In genomic region chr2:172080641-172081230, GRCh38 we compare ENCODE assay signal across 22 cellular contexts. TPM values are rescaled to one million over a fixed set of nuclear protein-coding genes. Genes with fewer than 3 reads are reported as not detected.
A peak's percentile ranks its signal among the peaks of the same experiment; 100 is the strongest.
DNase-seq lines count a peak whose midpoint lies in the region; ATAC-seq, FAIRE-seq and TF ChIP-seq lines count a peak whose summit lies in the region.
"Had no signal": no experiment of that assay in that cellular context is flagged by ENCODE, and none has a peak within 500 bp of the region (broad histone marks: within the 10 kb centered on the region; RNA-seq: fewer than 3 reads in every experiment).

No MANE protein-coding gene starts in this region.

- peak overlapping the region; percentile 65 for H3K27ac Mint-ChIP-seq in activated CD4-positive, alpha-beta T cell treated with anti-CD3 and anti-CD28 coated beads, Interleukin-2, amount 10 ng/mL, durations not matched to agents 7 days and 5 days
- H3K27ac Mint-ChIP-seq: stimulated activated naive CD8-positive, alpha-beta T cell treated with anti-CD3 and anti-CD28 coated beads, Interleukin-15, amount 100 ng/mL, for 72 hours had no signal

- POLR2A ChIA-PET in activated CD4-positive, alpha-beta T cell treated with anti-CD3 and anti-CD28 coated beads, Interleukin-2, amount 10 ng/mL, durations not matched to agents 7 days and 5 days (lab: Charles Lee): no interaction called here
- POLR2A ChIA-PET in endothelial cell of umbilical vein (lab: Charles Lee): no interaction called here

- peak overlapping the region; percentile 43 for H3K4me3 ChIP-seq in HUES6 (ENCODE audit: low read depth, low read length)
- no peak overlapping the region for H3K4me3 ChIP-seq in endothelial cell of umbilical vein (replicated peaks in 1 of 3; ENCODE audit: insufficient read depth in 1 of 3, low read depth in 1 of 3, low read length in 3 of 3)
- peak overlapping the region; percentile 46 to 64 for H3K4me3 ChIP-seq in neutrophil (ENCODE audit: low read depth in 1 of 2, low read length in 1 of 2)
- H3K4me3 ChIP-seq: upper lobe of left lung had no signal

- intact Hi-C loops in endothelial cell of umbilical vein (cut with micrococcal nuclease): no loop called here

- no TSS peak for BruUV-seq in endothelial cell of umbilical vein (replicated peaks; lab: Mats Ljungman, UMichigan)

- H3K4me3 Mint-ChIP-seq in activated CD4-positive, alpha-beta T cell treated with anti-CD3 and anti-CD28 coated beads, Interleukin-2, amount 10 ng/mL, durations not matched to agents 7 days and 5 days: peak overlapping the region; percentile 28

- no peak for TF ChIP-seq CTCF in endothelial cell of umbilical vein (IDR thresholded peaks at IDR 0.05; ENCODE audit: extremely low read depth in 1 of 2, insufficient read depth in 1 of 2, low read depth in 1 of 2, low read length in 2 of 2)
- no peak for TF ChIP-seq CTCF in neutrophil (IDR thresholded peaks at IDR 0.05)

- H3K9me3 ChIP-seq in HUES6 (ENCODE audit: control insufficient read depth, insufficient read depth, low read depth, low read length) (no peaks in the 10 kb centered on the region), endothelial cell of umbilical vein (replicated peaks; ENCODE audit: control insufficient read depth, insufficient read depth, low read length) (no peaks in the 10 kb centered on the region), neutrophil (no peaks in the 10 kb centered on the region)
- H3K9me3 ChIP-seq: upper lobe of left lung had no signal

- no peaks in the 10 kb centered on the region for H3K36me3 ChIP-seq in HUES6 (ENCODE audit: control insufficient read depth, insufficient read depth, low read length)
- no peaks in the 10 kb centered on the region for H3K36me3 ChIP-seq in endothelial cell of umbilical vein (ENCODE audit: control insufficient read depth in 2 of 2, extremely low read depth in 1 of 2, insufficient read depth in 2 of 2, low read length in 2 of 2)
- no peaks in the 10 kb centered on the region for H3K36me3 ChIP-seq in neutrophil
- H3K36me3 ChIP-seq: upper lobe of left lung had no signal

- CTCF ChIA-PET in activated CD4-positive, alpha-beta T cell treated with anti-CD3 and anti-CD28 coated beads, Interleukin-2, amount 10 ng/mL, durations not matched to agents 7 days and 5 days (lab: Charles Lee): interaction anchor here (0.9 kb wide), 1 partner anchor 19 kb away, joined by 3 read pairs; no protein-coding TSS in a partner anchor
- CTCF ChIA-PET in endothelial cell of umbilical vein (lab: Charles Lee): no interaction called here

- no peaks in the 10 kb centered on the region for H3K9me3 Mint-ChIP-seq in activated CD4-positive, alpha-beta T cell treated with anti-CD3 and anti-CD28 coated beads, Interleukin-2, amount 10 ng/mL, durations not matched to agents 7 days and 5 days
- H3K9me3 Mint-ChIP-seq: stimulated activated naive CD8-positive, alpha-beta T cell treated with anti-CD3 and anti-CD28 coated beads, Interleukin-15, amount 100 ng/mL, for 72 hours had no signal

- dilution Hi-C loops in endothelial cell of umbilical vein (cut with MboI; ENCODE audit: extremely low pct_ligation_motif_present, low sequenced_read_pairs): no loop called here

- no peak for ATAC-seq in HG03135 (IDR thresholded peaks at IDR 0.05; ENCODE audit: unreplicated experiment)
- ATAC-seq in left lobe of liver: no peak
- ATAC-seq: right cardiac atrium; stimulated activated naive CD8-positive, alpha-beta T cell treated with anti-CD3 and anti-CD28 coated beads, Interleukin-15, amount 100 ng/mL, for 72 hours had no signal

- peaks cover 38% of the 10 kb centered on the region for H3K4me1 ChIP-seq in HUES6 (ENCODE audit: control insufficient read depth, insufficient read depth, low read length)
- H3K4me1 ChIP-seq in endothelial cell of umbilical vein (ENCODE audit: control insufficient read depth, extremely low read depth, insufficient read depth, low read length): peaks cover 14% of the 10 kb centered on the region
- H3K4me1 ChIP-seq in neutrophil (ENCODE audit: control insufficient read depth in 1 of 2, insufficient read depth in 1 of 2, low read depth in 1 of 2, low read length in 1 of 2): peaks cover 49 to 54% of the 10 kb centered on the region in 2 experiments

- H3K9me1 ChIP-seq in endothelial cell of umbilical vein (replicated peaks; ENCODE audit: control insufficient read depth, extremely low read depth, insufficient read depth, low read length): no peaks in the 10 kb centered on the region

- H3K27me3 ChIP-seq in HUES6 (ENCODE audit: control insufficient read depth, insufficient read depth, low read length) (peaks cover 96% of the 10 kb centered on the region), endothelial cell of umbilical vein (ENCODE audit: control insufficient read depth in 2 of 2, insufficient read depth in 2 of 2, low read length in 2 of 2) (peaks cover 52 to 66% of the 10 kb centered on the region in 2 experiments), neutrophil (peaks cover 96% of the 10 kb centered on the region)

- TF ChIP-seq POLR2A in endothelial cell of umbilical vein (IDR thresholded peaks at IDR 0.05; ENCODE audit: low read depth, low read length): no peak

- no peak overlapping the region for H3K4me2 ChIP-seq in endothelial cell of umbilical vein (ENCODE audit: insufficient read depth, low read length)

- H3K36me3 Mint-ChIP-seq in activated CD4-positive, alpha-beta T cell treated with anti-CD3 and anti-CD28 coated beads, Interleukin-2, amount 10 ng/mL, durations not matched to agents 7 days and 5 days (ENCODE audit: low read depth): peaks cover 11% of the 10 kb centered on the region

- peaks cover 82% of the 10 kb centered on the region for H3K27me3 Mint-ChIP-seq in activated CD4-positive, alpha-beta T cell treated with anti-CD3 and anti-CD28 coated beads, Interleukin-2, amount 10 ng/mL, durations not matched to agents 7 days and 5 days

- H3K79me2 ChIP-seq in endothelial cell of umbilical vein (ENCODE audit: control insufficient read depth, insufficient read depth, low read length): no peaks in the 10 kb centered on the region

- no peak overlapping the region for H2AFZ ChIP-seq in endothelial cell of umbilical vein (ENCODE audit: low read depth, low read length)

- no peak overlapping the region for H3K27ac ChIP-seq in HUES6 (ENCODE audit: low read depth, low read length)
- H3K27ac ChIP-seq in endothelial cell of umbilical vein (ENCODE audit: insufficient read depth, low read depth, low read length): no peak overlapping the region
- H3K27ac ChIP-seq in neutrophil: no peak overlapping the region
- H3K27ac ChIP-seq: upper lobe of left lung had no signal

- no peaks in the 10 kb centered on the region for H4K20me1 ChIP-seq in endothelial cell of umbilical vein (replicated peaks; ENCODE audit: control insufficient read depth, extremely low read depth, insufficient read depth, low read length)

- H3K4me1 Mint-ChIP-seq in activated CD4-positive, alpha-beta T cell treated with anti-CD3 and anti-CD28 coated beads, Interleukin-2, amount 10 ng/mL, durations not matched to agents 7 days and 5 days: peaks cover 39% of the 10 kb centered on the region

- DNase-seq in activated CD4-positive, alpha-beta T cell treated with anti-CD3 and anti-CD28 coated beads, Interleukin-2, amount 10 ng/mL, durations not matched to agents 7 days and 5 days: no peak
- no peak for DNase-seq in activated CD4-positive, alpha-beta T cell treated with anti-CD3 and anti-CD28 coated beads for 4 hours
- DNase-seq in endothelial cell of umbilical vein (ENCODE audit: low read depth, low spot score): no peak
- no peak for DNase-seq in DMS79 (lab: John Stamatoyannopoulos, UW)
- DNase-seq in left lobe of liver (ENCODE audit: low spot score): no peak
- DNase-seq: activated CD4-positive, alpha-beta T cell treated with anti-CD3 and anti-CD28 coated beads, Interleukin-2, amount 50 U/mL, for 48 hours; activated effector memory CD4-positive, alpha-beta T cell treated with Interleukin-2 at 50 U/mL for 16 hours; amniotic stem cell; central memory CD4-positive, alpha-beta T cell; hippocampal formation; MV-4-11; NCI-H1930; NCI-H446; nucleus accumbens; RPMI8226; stimulated activated naive CD8-positive, alpha-beta T cell treated with anti-CD3 and anti-CD28 coated beads, Interleukin-15, amount 100 ng/mL, for 72 hours had no signal

- H3K9ac ChIP-seq in HUES6 (ENCODE audit: low read length) (no peak overlapping the region), endothelial cell of umbilical vein (replicated peaks; ENCODE audit: extremely low read depth, insufficient read depth, low read length) (no peak overlapping the region)

- no peak for FAIRE-seq in endothelial cell of umbilical vein (lab: Jason Lieb, UNC)

TF ChIP-seq in endothelial cell of umbilical vein, 7 proteins besides CTCF, POLR2A, EP300 and RAD21 (continues in another document):
- TF ChIP-seq GATA2 (IDR thresholded peaks at IDR 0.05; ENCODE audit: insufficient read depth, insufficient read length, low read depth, low read length) (no peak), EZH2 (IDR thresholded peaks at IDR 0.05; ENCODE audit: borderline replicate concordance, low read depth, low read length, severe bottlenecking) (peak; percentile 75), FOS (IDR thresholded peaks at IDR 0.05; ENCODE audit: borderline replicate concordance, insufficient read depth, low read length) (no peak)

RNA-seq across cellular contexts. Expression of gene DLX1, which starts 4.6 kb away (rescaled TPM):
- not detected for total RNA-seq in activated CD4-positive, alpha-beta T cell treated with anti-CD3 and anti-CD28 coated beads, Interleukin-2, amount 10 ng/mL, durations not matched to agents 7 days and 5 days
- not detected in 2 replicates for total RNA-seq in endothelial cell of umbilical vein
- polyA plus RNA-seq in endothelial cell of umbilical vein: 0.12 and 0.14 TPM in 2 replicates
- polyA plus RNA-seq in endothelial cell of umbilical vein (2011; cell fraction: cytosol; rRNA removed): 0.06 and 0.09 TPM in 2 replicates
- 0.21 and 0.42 TPM in 2 replicates for polyA plus RNA-seq in endothelial cell of umbilical vein (2011; cell fraction: nucleus; rRNA removed)
- polyA plus RNA-seq in endothelial cell of umbilical vein (2012): not detected in 2 replicates
- polyA minus RNA-seq in endothelial cell of umbilical vein: 0.36 TPM in 1 of 2 replicates, not detected in the other
- polyA minus RNA-seq in endothelial cell of umbilical vein (2011; cell fraction: cytosol; rRNA and poly(A)+ RNA removed): 1.2 TPM
- polyA minus RNA-seq in endothelial cell of umbilical vein (2011; cell fraction: nucleus; rRNA and poly(A)+ RNA removed): not detected in 2 replicates
- not detected for total RNA-seq in left lobe of liver
- total RNA-seq: CD4-positive, alpha-beta memory T cell; upper lobe of left lung had no signal
- polyA plus RNA-seq: CD4-positive, alpha-beta memory T cell had no signal

RNA-seq across cellular contexts. Expression of gene DLX2, which starts 22.0 kb away (rescaled TPM):
- total RNA-seq in activated CD4-positive, alpha-beta T cell treated with anti-CD3 and anti-CD28 coated beads, Interleukin-2, amount 10 ng/mL, durations not matched to agents 7 days and 5 days: not detected
- total RNA-seq in endothelial cell of umbilical vein (not detected in 2 replicates), left lobe of liver (not detected)
- polyA plus RNA-seq in endothelial cell of umbilical vein: not detected in 2 replicates
- 0.03 TPM in 1 of 2 replicates, not detected in the other for polyA plus RNA-seq in endothelial cell of umbilical vein (2011; cell fraction: cytosol; rRNA removed)
- polyA plus RNA-seq in endothelial cell of umbilical vein (2011; cell fraction: nucleus; rRNA removed): not detected in 2 replicates
- not detected in 2 replicates for polyA plus RNA-seq in endothelial cell of umbilical vein (2012)
- not detected in 2 replicates for polyA minus RNA-seq in endothelial cell of umbilical vein
- polyA minus RNA-seq in endothelial cell of umbilical vein (2011; cell fraction: cytosol; rRNA and poly(A)+ RNA removed): 0.82 TPM
- polyA minus RNA-seq in endothelial cell of umbilical vein (2011; cell fraction: nucleus; rRNA and poly(A)+ RNA removed): not detected in 2 replicates
- total RNA-seq: CD4-positive, alpha-beta memory T cell; right cardiac atrium; upper lobe of left lung had no signal
- polyA plus RNA-seq: CD4-positive, alpha-beta memory T cell; right cardiac atrium had no signal

Comparison
In these comparisons a context has a peak if more than half of its experiments do, and no peak if none do; other contexts are left out.
1. H3K4me3 ChIP-seq: peak in HUES6 (single experiment) and neutrophil (2 of 2); none in endothelial cell of umbilical vein (0 of 3).